In the genomic region with DNA sequence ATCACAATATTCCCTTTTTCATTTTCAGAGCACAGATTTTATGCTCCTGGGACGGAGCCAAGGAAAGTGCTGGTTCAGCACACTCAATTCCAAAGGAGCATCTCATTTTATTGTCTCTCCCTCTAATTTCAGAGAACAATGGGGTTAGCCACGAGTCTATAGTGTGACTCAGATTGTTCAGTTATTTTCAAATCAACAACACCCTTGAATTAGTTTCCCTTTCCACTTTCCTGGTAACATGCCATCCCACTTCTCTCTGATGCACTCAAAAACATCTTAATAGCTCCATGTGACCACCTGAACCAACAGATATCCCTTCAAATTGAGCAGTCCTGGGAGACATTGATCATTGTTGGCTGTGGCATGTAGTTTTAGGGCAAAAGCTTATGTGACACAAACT, we compare ENCODE assay signal across 20 cellular contexts.
A peak's percentile ranks its signal among the peaks of the same experiment; 100 is the strongest.
DNase-seq lines count a peak whose midpoint lies in the region; ATAC-seq, FAIRE-seq and TF ChIP-seq lines count a peak whose summit lies in the region.
"Had no signal": no experiment of that assay in that cellular context is flagged by ENCODE, and none has a peak within 500 bp of the region (broad histone marks: within the 10 kb centered on the region; RNA-seq: fewer than 3 reads in every experiment).

No MANE protein-coding gene starts in this region.

- H3K9me3 ChIP-seq in endothelial cell of umbilical vein (replicated peaks; ENCODE audit: control insufficient read depth, insufficient read depth, low read length): no peaks in the 10 kb centered on the region
- H3K9me3 ChIP-seq in neural progenitor cell (ENCODE audit: low read depth): no peaks in the 10 kb centered on the region
- H3K9me3 ChIP-seq in WERI-Rb-1 (ENCODE audit: severe bottlenecking): no peaks in the 10 kb centered on the region
- H3K9me3 ChIP-seq: BLaER1 had no signal

- H3K79me2 ChIP-seq in GM23338 (replicated peaks; ENCODE audit: insufficient read depth) (no peaks in the 10 kb centered on the region), endothelial cell of umbilical vein (ENCODE audit: control insufficient read depth, insufficient read depth, low read length) (no peaks in the 10 kb centered on the region), neural progenitor cell (ENCODE audit: low read depth) (no peaks in the 10 kb centered on the region)

- no TSS peak for BruUV-seq in endothelial cell of umbilical vein (replicated peaks; lab: Mats Ljungman, UMichigan)

- H3K27ac Mint-ChIP-seq in activated CD4-positive, alpha-beta T cell treated with anti-CD3 and anti-CD28 coated beads for 36 hours: no peak overlapping the region
- H3K27ac Mint-ChIP-seq in activated CD4-positive, alpha-beta T cell treated with anti-CD3 and anti-CD28 coated beads, Interleukin-2, amount 10 ng/mL, durations not matched to agents 7 days and 5 days: no peak overlapping the region
- H3K27ac Mint-ChIP-seq in GM23338 (no peak overlapping the region), neural progenitor cell (no peak overlapping the region)
- H3K27ac Mint-ChIP-seq: CD8-positive, alpha-beta T cell; HFFc6 had no signal

- H3F3A ChIP-seq in GM23338 (replicated peaks; ENCODE audit: low read depth) (no peaks in the 10 kb centered on the region), neural progenitor cell (ENCODE audit: low read depth) (no peaks in the 10 kb centered on the region)

- dilution Hi-C loops in endothelial cell of umbilical vein (cut with MboI; ENCODE audit: extremely low pct_ligation_motif_present, low sequenced_read_pairs): no loop called here

- FAIRE-seq in endothelial cell of umbilical vein (lab: Jason Lieb, UNC): peak; percentile 63
- FAIRE-seq: G401.6, RCC 7860 had no signal

- DNase-seq in activated CD4-positive, alpha-beta T cell treated with anti-CD3 and anti-CD28 coated beads for 36 hours: no peak
- DNase-seq in activated CD4-positive, alpha-beta T cell treated with anti-CD3 and anti-CD28 coated beads, Interleukin-2, amount 10 ng/mL, durations not matched to agents 7 days and 5 days: no peak
- DNase-seq in GM23338 (ENCODE audit: low spot score) (no peak), endothelial cell of umbilical vein (ENCODE audit: low read depth, low spot score) (peak; percentile 71), neural progenitor cell (ENCODE audit: low spot score) (no peak), GM20000 (ENCODE audit: low spot score) (no peak), DMS153 treated with DMSO at 0.1 percent for 48 hours (lab: John Stamatoyannopoulos, UW; ENCODE audit: unreplicated experiment) (no peak), WERI-Rb-1 (no peak)
- DNase-seq: CD8-positive, alpha-beta T cell; DMS79; HFFc6; NCI-H1105; NCI-H1694 treated with DMSO at 0.1 percent for 48 hours; NCI-H2107; NCI-H345; NCI-H526; SHP77 treated with DMSO at 0.1 percent for 48 hours had no signal

- peaks cover 4% of the 10 kb centered on the region; the same call in 1 of the 2 replicates for H3K9me2 ChIP-seq in GM23338 (ENCODE audit: insufficient read depth)

- H3K27ac ChIP-seq in GM23338 (ENCODE audit: low read depth): no peak overlapping the region
- H3K27ac ChIP-seq in endothelial cell of umbilical vein (ENCODE audit: insufficient read depth, low read depth, low read length): no peak overlapping the region
- no peak overlapping the region for H3K27ac ChIP-seq in neural progenitor cell
- H3K27ac ChIP-seq in WERI-Rb-1: no peak overlapping the region
- H3K27ac ChIP-seq: BLaER1 had no signal

- H3K36me3 Mint-ChIP-seq in activated CD4-positive, alpha-beta T cell treated with anti-CD3 and anti-CD28 coated beads for 36 hours (ENCODE audit: low read depth): no peaks in the 10 kb centered on the region
- H3K36me3 Mint-ChIP-seq in activated CD4-positive, alpha-beta T cell treated with anti-CD3 and anti-CD28 coated beads, Interleukin-2, amount 10 ng/mL, durations not matched to agents 7 days and 5 days (ENCODE audit: low read depth): no peaks in the 10 kb centered on the region
- H3K36me3 Mint-ChIP-seq in GM23338 (ENCODE audit: low read depth) (no peaks in the 10 kb centered on the region), neural progenitor cell (no peaks in the 10 kb centered on the region)
- H3K36me3 Mint-ChIP-seq: CD8-positive, alpha-beta T cell had no signal

- peaks cover 21% of the 10 kb centered on the region for H3K4me1 Mint-ChIP-seq in activated CD4-positive, alpha-beta T cell treated with anti-CD3 and anti-CD28 coated beads for 36 hours
- H3K4me1 Mint-ChIP-seq in activated CD4-positive, alpha-beta T cell treated with anti-CD3 and anti-CD28 coated beads, Interleukin-2, amount 10 ng/mL, durations not matched to agents 7 days and 5 days: peaks cover 5% of the 10 kb centered on the region
- peaks cover 28% of the 10 kb centered on the region for H3K4me1 Mint-ChIP-seq in GM23338
- peaks cover 4% of the 10 kb centered on the region for H3K4me1 Mint-ChIP-seq in neural progenitor cell

- H3K27me3 ChIP-seq in GM23338 (ENCODE audit: insufficient read depth) (no peaks in the 10 kb centered on the region), endothelial cell of umbilical vein (ENCODE audit: control insufficient read depth in 2 of 2, insufficient read depth in 2 of 2, low read length in 2 of 2) (peaks cover 0 to 4% of the 10 kb centered on the region in 2 experiments), neural progenitor cell (no peaks in the 10 kb centered on the region), WERI-Rb-1 (ENCODE audit: insufficient read depth, low read depth, severe bottlenecking) (no peaks in the 10 kb centered on the region)
- H3K27me3 ChIP-seq: BLaER1 had no signal

- H3K4me3 ChIP-seq in GM23338 (no peak overlapping the region), endothelial cell of umbilical vein (replicated peaks in 1 of 3; ENCODE audit: insufficient read depth in 1 of 3, low read depth in 1 of 3, low read length in 3 of 3) (no peak overlapping the region), neural progenitor cell (no peak overlapping the region), WERI-Rb-1 (ENCODE audit: low read depth, low read length) (no peak overlapping the region)
- H3K4me3 ChIP-seq: BLaER1 had no signal

- H3K9me1 ChIP-seq in endothelial cell of umbilical vein (replicated peaks; ENCODE audit: control insufficient read depth, extremely low read depth, insufficient read depth, low read length): no peaks in the 10 kb centered on the region

- TF ChIP-seq CTCF in GM23338 (conservative IDR thresholded peaks at IDR 0.05; ENCODE audit: low read depth in 2 of 2) (no peak), endothelial cell of umbilical vein (IDR thresholded peaks at IDR 0.05; ENCODE audit: extremely low read depth in 1 of 2, insufficient read depth in 1 of 2, low read depth in 1 of 2, low read length in 2 of 2) (no peak), neural progenitor cell (IDR thresholded peaks at IDR 0.05) (no peak), GM20000 (IDR thresholded peaks at IDR 0.05; ENCODE audit: extremely low read depth, missing control alignments) (no peak), WERI-Rb-1 (IDR thresholded peaks at IDR 0.05; ENCODE audit: low read depth, low read length) (no peak)

- H3K4me2 ChIP-seq in GM23338 (peak overlapping the region; percentile 42; the same call in 1 of the 2 replicates), endothelial cell of umbilical vein (ENCODE audit: insufficient read depth, low read length) (no peak overlapping the region), neural progenitor cell (no peak overlapping the region)
- H3K4me2 ChIP-seq: BLaER1 had no signal

- H3K4me3 Mint-ChIP-seq in activated CD4-positive, alpha-beta T cell treated with anti-CD3 and anti-CD28 coated beads for 36 hours: no peak overlapping the region
- no peak overlapping the region for H3K4me3 Mint-ChIP-seq in activated CD4-positive, alpha-beta T cell treated with anti-CD3 and anti-CD28 coated beads, Interleukin-2, amount 10 ng/mL, durations not matched to agents 7 days and 5 days
- H3K4me3 Mint-ChIP-seq in GM23338 (no peak overlapping the region), neural progenitor cell (no peak overlapping the region)
- H3K4me3 Mint-ChIP-seq: CD8-positive, alpha-beta T cell; HFFc6 had no signal

- H2AFZ ChIP-seq in GM23338 (peak overlapping the region; percentile 45), endothelial cell of umbilical vein (ENCODE audit: low read depth, low read length) (peak overlapping the region; percentile 41), neural progenitor cell (replicated peaks) (peak overlapping the region; percentile 7)

- peaks cover 28% of the 10 kb centered on the region for H3K4me1 ChIP-seq in GM23338 (ENCODE audit: insufficient read depth)
- H3K4me1 ChIP-seq in endothelial cell of umbilical vein (ENCODE audit: control insufficient read depth, extremely low read depth, insufficient read depth, low read length): no peaks in the 10 kb centered on the region
- peaks cover 7% of the 10 kb centered on the region for H3K4me1 ChIP-seq in neural progenitor cell
- H3K4me1 ChIP-seq: BLaER1 had no signal

- H3K9ac ChIP-seq in endothelial cell of umbilical vein (replicated peaks; ENCODE audit: extremely low read depth, insufficient read depth, low read length): no peak overlapping the region
- no peak overlapping the region for H3K9ac ChIP-seq in neural progenitor cell
- H3K9ac ChIP-seq: BLaER1 had no signal

- intact Hi-C loops in activated CD4-positive, alpha-beta T cell treated with anti-CD3 and anti-CD28 coated beads for 36 hours (cut with DNase I, micrococcal nuclease): no loop called here
- intact Hi-C loops in endothelial cell of umbilical vein (cut with micrococcal nuclease): loop anchor here (10.0 kb wide), 1 partner anchor 147 kb away; no protein-coding TSS in a partner anchor

- no peaks in the 10 kb centered on the region for H4K20me1 ChIP-seq in GM23338 (replicated peaks; ENCODE audit: insufficient read depth)
- no peaks in the 10 kb centered on the region for H4K20me1 ChIP-seq in endothelial cell of umbilical vein (replicated peaks; ENCODE audit: control insufficient read depth, extremely low read depth, insufficient read depth, low read length)
- no peaks in the 10 kb centered on the region for H4K20me1 ChIP-seq in neural progenitor cell (ENCODE audit: low read depth)
- H4K20me1 ChIP-seq: BLaER1 had no signal

- CTCF ChIA-PET in activated CD4-positive, alpha-beta T cell treated with anti-CD3 and anti-CD28 coated beads for 36 hours (lab: Charles Lee): interaction anchor here (0.5 kb wide), 1 partner anchor 72 kb away, joined by 3 read pairs; no protein-coding TSS in a partner anchor
- CTCF ChIA-PET in activated CD4-positive, alpha-beta T cell treated with anti-CD3 and anti-CD28 coated beads, Interleukin-2, amount 10 ng/mL, durations not matched to agents 7 days and 5 days (lab: Charles Lee): no interaction called here
- CTCF ChIA-PET in endothelial cell of umbilical vein (lab: Charles Lee): no interaction called here

- POLR2A ChIA-PET in activated CD4-positive, alpha-beta T cell treated with anti-CD3 and anti-CD28 coated beads for 36 hours (lab: Charles Lee): no interaction called here
- POLR2A ChIA-PET in activated CD4-positive, alpha-beta T cell treated with anti-CD3 and anti-CD28 coated beads, Interleukin-2, amount 10 ng/mL, durations not matched to agents 7 days and 5 days (lab: Charles Lee): no interaction called here
- POLR2A ChIA-PET in endothelial cell of umbilical vein (lab: Charles Lee): no interaction called here

- no peak for TF ChIP-seq POLR2A in endothelial cell of umbilical vein (IDR thresholded peaks at IDR 0.05; ENCODE audit: low read depth, low read length)

- ATAC-seq in activated CD4-positive, alpha-beta T cell treated with anti-CD3 and anti-CD28 coated beads for 36 hours: peak; percentile 49
- no peak; the same call in 2 of the 3 replicates for ATAC-seq in GM23338
- ATAC-seq: CD8-positive, alpha-beta T cell had no signal

- peaks cover 38% of the 10 kb centered on the region for H3K27me3 Mint-ChIP-seq in activated CD4-positive, alpha-beta T cell treated with anti-CD3 and anti-CD28 coated beads for 36 hours
- H3K27me3 Mint-ChIP-seq in activated CD4-positive, alpha-beta T cell treated with anti-CD3 and anti-CD28 coated beads, Interleukin-2, amount 10 ng/mL, durations not matched to agents 7 days and 5 days: peaks cover 18% of the 10 kb centered on the region
- no peaks in the 10 kb centered on the region for H3K27me3 Mint-ChIP-seq in GM23338 (ENCODE audit: insufficient read depth, low read depth, poor library complexity)
- peaks cover 6% of the 10 kb centered on the region for H3K27me3 Mint-ChIP-seq in neural progenitor cell (ENCODE audit: insufficient read depth, low read depth)

- H3K9me3 Mint-ChIP-seq in activated CD4-positive, alpha-beta T cell treated with anti-CD3 and anti-CD28 coated beads for 36 hours (ENCODE audit: low read depth): no peaks in the 10 kb centered on the region
- no peaks in the 10 kb centered on the region for H3K9me3 Mint-ChIP-seq in activated CD4-positive, alpha-beta T cell treated with anti-CD3 and anti-CD28 coated beads, Interleukin-2, amount 10 ng/mL, durations not matched to agents 7 days and 5 days
- no peaks in the 10 kb centered on the region for H3K9me3 Mint-ChIP-seq in GM23338
- H3K9me3 Mint-ChIP-seq in neural progenitor cell: no peaks in the 10 kb centered on the region
- H3K9me3 Mint-ChIP-seq: CD8-positive, alpha-beta T cell; HFFc6 had no signal

- H3K36me3 ChIP-seq in GM23338 (ENCODE audit: insufficient read depth) (0 out of 2 replicates have a peak, but pooled peaks cover 2% of the 10 kb centered on the region), endothelial cell of umbilical vein (ENCODE audit: control insufficient read depth in 2 of 2, extremely low read depth in 1 of 2, insufficient read depth in 2 of 2, low read length in 2 of 2) (no peaks in the 10 kb centered on the region), neural progenitor cell (no peaks in the 10 kb centered on the region), WERI-Rb-1 (no peaks in the 10 kb centered on the region)
- H3K36me3 ChIP-seq: BLaER1 had no signal
